In the genomic region with DNA sequence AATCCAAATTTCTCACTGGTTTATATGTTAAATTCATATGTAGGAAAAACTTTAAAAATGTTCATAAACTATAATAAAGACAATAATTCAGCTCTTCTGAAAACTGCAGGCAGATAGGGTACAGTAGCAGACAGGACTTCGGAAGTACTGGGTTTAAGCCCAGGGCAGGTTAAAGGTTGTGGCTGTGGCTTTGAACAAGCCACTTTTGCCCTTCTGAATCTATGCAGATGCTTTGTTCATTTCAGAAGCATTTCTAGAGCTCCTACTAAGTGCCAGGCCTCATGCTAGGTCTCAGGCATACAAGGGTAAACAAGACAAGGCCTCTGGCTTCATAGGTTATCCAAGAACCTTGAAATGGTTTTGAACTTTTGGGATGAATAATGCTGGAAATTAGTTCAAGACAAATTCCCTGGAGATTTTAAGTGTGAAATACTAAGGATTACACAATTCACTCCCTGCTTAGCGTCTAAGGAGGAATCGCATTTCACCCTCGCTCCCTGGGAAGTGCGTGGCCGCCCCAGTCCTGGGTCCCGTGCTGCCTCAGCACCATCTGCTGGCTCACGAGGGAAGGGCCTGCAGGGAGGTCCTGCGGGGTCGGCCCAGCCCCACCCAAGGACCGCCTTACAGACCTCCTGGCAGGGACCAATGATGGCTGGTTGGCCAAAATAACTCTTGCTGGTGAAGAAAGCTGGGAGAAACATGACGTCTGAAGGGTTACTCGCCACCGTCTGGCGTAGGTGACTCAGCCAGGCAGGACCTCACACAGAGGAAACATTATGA, we compare ENCODE assay signal across 8 cellular contexts.
DNase-seq lines count a peak whose midpoint lies in the region; ATAC-seq, FAIRE-seq and TF ChIP-seq lines count a peak whose summit lies in the region.

No MANE protein-coding gene starts in this region.

- no peaks in the 10 kb centered on the region for H3K23me2 ChIP-seq in H1 (ENCODE audit: low read depth, low read length)

- CTCF ChIA-PET in H1 (lab: Charles Lee; ENCODE audit: partially characterized antibody) = interaction anchor here (0.6 to 2.9 kb wide), 18 partner anchors 12 to 615 kb away, joined by 3 to 11 read pairs (median 3); no protein-coding TSS in a partner anchor

- no peak for TF ChIP-seq EP300 in H1 (IDR thresholded peaks at IDR 0.05; ENCODE audit: borderline replicate concordance in 1 of 2, low read depth in 2 of 2, low read length in 2 of 2)

- H3K56ac ChIP-seq in H1 (replicated peaks; ENCODE audit: insufficient read length, low read depth, low read length) = no peak overlapping the region
- H3K56ac ChIP-seq in mesendoderm (ENCODE audit: low read length) = no peak overlapping the region

- TF ChIP-seq POLR2A in H1 (IDR thresholded peaks at IDR 0.05; ENCODE audit: control extremely low read depth in 1 of 2, low read depth in 2 of 2, low read length in 2 of 2) (no peak), vagina (IDR thresholded peaks at IDR 0.05) (no peak)

- intact Hi-C loops in vagina (cut with DNase I) = loop anchor here (5.0 kb wide), 1 partner anchor 610 kb away; no protein-coding TSS in a partner anchor

- no peaks in the 10 kb centered on the region for H3K27me3 ChIP-seq in H1 (replicated peaks in 1 of 4; ENCODE audit: control insufficient read depth in 3 of 4, extremely low read depth in 1 of 4, insufficient read depth in 3 of 4, low read length in 3 of 4)
- H3K27me3 ChIP-seq in mesendoderm (ENCODE audit: insufficient read depth, low read length, poor library complexity) = no peaks in the 10 kb centered on the region
- no peaks in the 10 kb centered on the region for H3K27me3 ChIP-seq in vagina

- H4K5ac ChIP-seq in H1 (ENCODE audit: insufficient read length, low read depth, low read length) (no peak overlapping the region), mesendoderm (ENCODE audit: low read length) (no peak overlapping the region)

- H2BK12ac ChIP-seq in H1 (ENCODE audit: low read depth, low read length) = no peak overlapping the region

- H3K23ac ChIP-seq in H1 (ENCODE audit: insufficient read length) (no peak overlapping the region), mesendoderm (ENCODE audit: low read length) (no peak overlapping the region)

- peak; percentile 84 to 93 (median 85) for TF ChIP-seq CTCF in H1 (IDR thresholded peaks at IDR 0.05; ENCODE audit: control extremely low read depth in 1 of 3, insufficient read depth in 1 of 3, low read depth in 1 of 3, low read length in 3 of 3)
- peak; percentile 22 to 74 (median 70) for TF ChIP-seq CTCF in vagina (IDR thresholded peaks at IDR 0.05)

- no peak overlapping the region for H4K91ac ChIP-seq in H1 (replicated peaks; ENCODE audit: insufficient read length, low read length)

- H3K36me3 ChIP-seq in H1 (ENCODE audit: control insufficient read depth in 2 of 4, insufficient read depth in 4 of 4, low read length in 3 of 4) (no peaks in the 10 kb centered on the region), mesendoderm (ENCODE audit: control insufficient read depth, insufficient read depth, low read length) (no peaks in the 10 kb centered on the region), vagina (no peaks in the 10 kb centered on the region)

- peak; percentile 99 for TF ChIP-seq RAD21 in H1 (IDR thresholded peaks at IDR 0.05 in 1 of 2, conservative IDR thresholded peaks at IDR 0.05 in 1 of 2; ENCODE audit: low read depth in 2 of 2, low read length in 2 of 2)

- POLR2A ChIA-PET in H1 (lab: Charles Lee; ENCODE audit: partially characterized antibody) = interaction anchor here (0.5 kb wide), 1 partner anchor 155 kb away, joined by 3 read pairs; no protein-coding TSS in a partner anchor

- H3K9ac ChIP-seq in H1 (replicated peaks in 1 of 4; ENCODE audit: extremely low read depth in 1 of 4, low read depth in 3 of 4, low read length in 3 of 4) (no peak overlapping the region), mesendoderm (ENCODE audit: low read length) (no peak overlapping the region)

- DNase-seq in DMS 273 (lab: John Stamatoyannopoulos, UW; ENCODE audit: unreplicated experiment) (peak; percentile 91), NCI-H345 (lab: John Stamatoyannopoulos, UW) (peak; percentile 28), H1 (ENCODE audit: low read depth in 1 of 2, low spot score in 2 of 2) (peak; percentile 68 to 80), mesendoderm (peak; percentile 90), vagina (ENCODE audit: extremely low spot score in 2 of 2) (no peak), cerebellum (ENCODE audit: low spot score) (no peak)

- no peak overlapping the region for H3K18ac ChIP-seq in H1 (ENCODE audit: extremely low read depth, low read length)
- H3K18ac ChIP-seq in mesendoderm (ENCODE audit: low read length) = peak overlapping the region; percentile 57

- H4K8ac ChIP-seq in H1 (ENCODE audit: extremely low read depth, insufficient read depth, low read length) = no peak overlapping the region
- H4K8ac ChIP-seq in mesendoderm (ENCODE audit: low read depth, low read length) = peak overlapping the region; percentile 67

- H2BK120ac ChIP-seq in H1 (replicated peaks; ENCODE audit: low read depth, low read length) (no peak overlapping the region), mesendoderm (ENCODE audit: low read depth, low read length) (no peak overlapping the region)

- ATAC-seq in GM21619 (IDR thresholded peaks at IDR 0.05; ENCODE audit: unreplicated experiment) = peak; percentile 54
- no peak for ATAC-seq in HG03457 (IDR thresholded peaks at IDR 0.05; ENCODE audit: unreplicated experiment)

- peak overlapping the region; percentile 84 for H2AFZ ChIP-seq in H1 (ENCODE audit: low read length)

- no peak overlapping the region for H2BK15ac ChIP-seq in H1 (ENCODE audit: low read length)
- H2BK15ac ChIP-seq in mesendoderm (replicated peaks; ENCODE audit: low read depth) = no peak overlapping the region

- no peaks in the 10 kb centered on the region for H3K79me1 ChIP-seq in H1 (ENCODE audit: low read depth, low read length)
- no peaks in the 10 kb centered on the region for H3K79me1 ChIP-seq in mesendoderm (ENCODE audit: low read length)

- 19% methylated on average over 15 of the region's 15 CpGs; no CpG with 5 or more reads in 1 of the 2 experiments for WGBS in H1 (ENCODE audit: extremely low coverage in 1 of 2, insufficient coverage in 1 of 2, insufficient read length in 1 of 2, insufficient replicate concordance in 2 of 2, low coverage in 1 of 2, low lambda C conversion rate in 2 of 2, missing lambda C conversion rate in 1 of 2), 2 experiments
- WGBS in mesendoderm (ENCODE audit: extremely low coverage, insufficient coverage, low lambda C conversion rate) = no CpG with 5 or more reads among the region's 15 CpGs

- no peak overlapping the region for H3K27ac ChIP-seq in H1 (ENCODE audit: low read depth, low read length)
- H3K27ac ChIP-seq in mesendoderm (ENCODE audit: low read depth, low read length) = no peak overlapping the region
- H3K27ac ChIP-seq in vagina = no peak overlapping the region

- H2AK5ac ChIP-seq in H1 (ENCODE audit: low read depth, low read length) (no peak overlapping the region), mesendoderm (ENCODE audit: low read length) (no peak overlapping the region)

- H3K4me1 ChIP-seq in H1 (replicated peaks in 1 of 4; ENCODE audit: control insufficient read depth in 3 of 4, insufficient read depth in 4 of 4, low read length in 3 of 4) (peaks cover 3 to 8% (median 6%) of the 10 kb centered on the region in 4 experiments; a peak in 6 of 7 replicates), mesendoderm (ENCODE audit: control insufficient read depth, low read depth, low read length) (peaks cover 4% of the 10 kb centered on the region), vagina (no peaks in the 10 kb centered on the region)

- H3K4me3 ChIP-seq in H1 (ENCODE audit: extremely low read depth in 1 of 4, insufficient read depth in 2 of 4, low read depth in 3 of 4, low read length in 4 of 4) = no peak overlapping the region
- no peak overlapping the region for H3K4me3 ChIP-seq in mesendoderm (ENCODE audit: low read length)
- H3K4me3 ChIP-seq in vagina = no peak overlapping the region

- H2BK20ac ChIP-seq in H1 (ENCODE audit: low read length) = no peak overlapping the region

- H3K4me2 ChIP-seq in H1 (ENCODE audit: insufficient read depth in 1 of 2, low read depth in 2 of 2, low read length in 2 of 2) (no peak overlapping the region; a peak in 1 of 4 replicates), mesendoderm (ENCODE audit: low read length) (no peak overlapping the region)

- H2BK5ac ChIP-seq in H1 (ENCODE audit: low read depth, low read length) (no peak overlapping the region), mesendoderm (ENCODE audit: low read length) (no peak overlapping the region)

- H3K14ac ChIP-seq in H1 (ENCODE audit: insufficient read length) = no peak overlapping the region

- H3K9me3 ChIP-seq in H1 (ENCODE audit: insufficient read depth in 2 of 2, low read depth in 1 of 2, low read length in 1 of 2) (no peaks in the 10 kb centered on the region), vagina (no peaks in the 10 kb centered on the region)

- no peaks in the 10 kb centered on the region for H4K20me1 ChIP-seq in H1 (replicated peaks in 1 of 2; ENCODE audit: control insufficient read depth in 1 of 2, insufficient read depth in 2 of 2, low read length in 2 of 2)

- FAIRE-seq in H1 (lab: Jason Lieb, UNC) = peak; percentile 75

- no peak overlapping the region for H3K4ac ChIP-seq in H1 (replicated peaks; ENCODE audit: insufficient read length, low read depth, low read length)
- no peak overlapping the region for H3K4ac ChIP-seq in mesendoderm (ENCODE audit: low read depth, low read length)

- H3K79me2 ChIP-seq in H1 (ENCODE audit: control insufficient read depth in 1 of 2, insufficient read depth in 2 of 2, low read length in 2 of 2) = no peaks in the 10 kb centered on the region
- H3K79me2 ChIP-seq in mesendoderm (ENCODE audit: control insufficient read depth, insufficient read depth, low read length) = no peaks in the 10 kb centered on the region

TF ChIP-seq in H1, 55 proteins besides CTCF, POLR2A, EP300 and RAD21 (continues in another document):
- TF ChIP-seq RNF2 (IDR thresholded peaks at IDR 0.05; ENCODE audit: borderline replicate concordance, low read depth, low read length, missing control alignments, poor library complexity, severe bottlenecking) (no peak), KDM1A (IDR thresholded peaks at IDR 0.05; ENCODE audit: borderline replicate concordance, low read length) (no peak), NANOG (IDR thresholded peaks at IDR 0.05; ENCODE audit: insufficient read depth, low read depth, low read length, poor library complexity, severe bottlenecking) (no peak), JUN (IDR thresholded peaks at IDR 0.05; ENCODE audit: low read depth, low read length) (no peak), FOSL1 (IDR thresholded peaks at IDR 0.05; ENCODE audit: insufficient read depth, low read depth, low read length) (no peak), ASH2L (IDR thresholded peaks at IDR 0.05; ENCODE audit: low read length) (no peak), MAFK (IDR thresholded peaks at IDR 0.05; ENCODE audit: low read depth, low read length) (no peak), CBX8 (IDR thresholded peaks at IDR 0.05; ENCODE audit: borderline replicate concordance, low read depth, low read length) (no peak), SP1 (IDR thresholded peaks at IDR 0.05; ENCODE audit: low read depth, low read length) (no peak), POLR2AphosphoS5 (IDR thresholded peaks at IDR 0.05; ENCODE audit: low read depth, low read length) (no peak), TCF12 (IDR thresholded peaks at IDR 0.05; ENCODE audit: low read depth, low read length) (no peak), GABPA (IDR thresholded peaks at IDR 0.05; ENCODE audit: borderline replicate concordance, insufficient read depth, low read length) (no peak)

Comparison
In these comparisons a context has a peak if more than half of its experiments do, and no peak if none do; other contexts are left out.
1. DNase-seq: peak in DMS 273 (single experiment), NCI-H345 (single experiment), H1 (2 of 2) and mesendoderm (single experiment); none in vagina (0 of 2) and cerebellum (single experiment).